11 cellular contexts compared by ENCODE assay signal in the genomic region with DNA sequence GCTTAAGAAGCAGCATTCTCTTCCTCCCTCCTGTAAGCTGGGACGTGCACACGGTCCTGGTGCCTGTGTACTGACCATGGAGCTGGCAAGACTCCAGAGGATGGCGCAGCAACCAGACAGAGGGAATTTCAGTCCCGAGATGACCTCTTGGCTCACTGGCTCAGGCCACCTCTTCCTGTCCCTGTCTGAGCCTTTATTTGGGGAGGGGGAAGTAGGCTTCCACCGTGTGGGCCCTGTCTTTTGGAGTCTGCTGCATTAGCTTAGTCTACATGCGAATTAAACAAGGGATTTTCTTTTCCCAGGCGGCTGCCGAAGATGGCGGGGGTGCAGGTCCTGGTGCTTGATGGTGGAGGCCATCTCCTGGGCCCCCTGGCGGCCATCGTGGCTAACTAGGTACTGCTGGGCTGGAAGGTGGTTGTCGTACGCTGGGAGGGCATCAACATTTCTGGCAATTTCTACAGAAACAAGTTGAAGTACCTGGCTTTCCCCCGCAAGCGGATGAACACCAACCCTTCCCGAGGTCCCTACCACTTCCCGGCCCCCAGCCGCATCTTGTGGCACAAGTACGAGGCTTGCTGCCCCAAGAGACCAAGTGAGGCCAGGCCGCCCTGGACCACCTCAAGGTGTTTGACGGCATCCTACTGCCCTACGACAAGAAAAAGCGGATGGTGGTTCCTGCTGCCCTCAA. TPM values are rescaled to one million over a fixed set of nuclear protein-coding genes. Genes with fewer than 3 reads are reported as not detected.
DNase-seq lines count a peak whose midpoint lies in the region; ATAC-seq and TF ChIP-seq lines count a peak whose summit lies in the region.
"Had no signal": no experiment of that assay in that cellular context is flagged by ENCODE, and none has a peak within 500 bp of the region (broad histone marks: within the 10 kb centered on the region; RNA-seq: fewer than 3 reads in every experiment).

No MANE protein-coding gene starts in this region.

- no peaks in the 10 kb centered on the region for H3K9me2 ChIP-seq in DOHH2 (replicated peaks; ENCODE audit: control insufficient read depth, low read length)
- no peaks in the 10 kb centered on the region for H3K9me2 ChIP-seq in hepatocyte (replicated peaks; ENCODE audit: insufficient read depth)

- WGBS in hepatocyte (ENCODE audit: low lambda C conversion rate, missing lambda C conversion rate) = 90% methylated on average over 23 of the region's 23 CpGs

- no peaks in the 10 kb centered on the region for H4K20me1 ChIP-seq in DOHH2 (ENCODE audit: control insufficient read depth, insufficient read depth, low read depth, low read length)
- H4K20me1 ChIP-seq in hepatocyte (ENCODE audit: insufficient read depth, poor library complexity, severe bottlenecking) = no peaks in the 10 kb centered on the region

- H2AFZ ChIP-seq in hepatocyte = no peak overlapping the region

- no peak overlapping the region for H3K4me3 ChIP-seq in DOHH2 (ENCODE audit: low read length)
- no peak overlapping the region for H3K4me3 ChIP-seq in hepatocyte
- H3K4me3 ChIP-seq: uterus had no signal

- TF ChIP-seq CTCF in 22Rv1 (IDR thresholded peaks at IDR 0.05) (peak; percentile 77), DOHH2 (IDR thresholded peaks at IDR 0.05; ENCODE audit: low read depth, low read length, poor library complexity, severe bottlenecking) (peak; percentile 33), hepatocyte (IDR thresholded peaks at IDR 0.05; ENCODE audit: poor library complexity) (no peak)

- no peak for ATAC-seq in HG02840 (IDR thresholded peaks at IDR 0.05; ENCODE audit: low FRiP score, unreplicated experiment)

- H3K27ac ChIP-seq in 22Rv1 (no peak overlapping the region), DOHH2 (ENCODE audit: low read depth, low read length) (no peak overlapping the region), hepatocyte (no peak overlapping the region)
- H3K27ac ChIP-seq: uterus had no signal

- H3K9me3 ChIP-seq in DOHH2 (ENCODE audit: control insufficient read depth, insufficient read depth, low read length) (no peaks in the 10 kb centered on the region), hepatocyte (ENCODE audit: low read depth) (no peaks in the 10 kb centered on the region)
- H3K9me3 ChIP-seq: uterus had no signal

- H3K36me3 ChIP-seq in DOHH2 (ENCODE audit: control insufficient read depth, low read length) = no peaks in the 10 kb centered on the region
- H3K36me3 ChIP-seq in hepatocyte (replicated peaks; ENCODE audit: insufficient read depth, low read depth) = no peaks in the 10 kb centered on the region
- H3K36me3 ChIP-seq: uterus had no signal

- H3F3A ChIP-seq in DOHH2 (ENCODE audit: control insufficient read depth, insufficient read depth) = no peaks in the 10 kb centered on the region

- DNase-seq in SHP77 (lab: John Stamatoyannopoulos, UW) = peak; percentile 54 to 82
- peak; percentile 35 for DNase-seq in hepatocyte (ENCODE audit: low spot score)
- no peak for DNase-seq in RKO (ENCODE audit: low spot score)
- DNase-seq in NCI-H2029 (lab: John Stamatoyannopoulos, UW) = no peak
- no peak for DNase-seq in NCI-H187 treated with DMSO at 0.1 percent for 48 hours (lab: John Stamatoyannopoulos, UW)
- DNase-seq: NK-92 treated with Interleukin-12 subunit alpha and Interleukin-12 subunit beta, amount 100 ng/mL, for 24 hours; stimulated activated CD4-positive, alpha-beta T cell treated with anti-CD3 and anti-CD28 coated beads, Interleukin-4, amount 100 ng/mL, for 4 hours; uterus had no signal

- H3K4me1 ChIP-seq in DOHH2 (ENCODE audit: control insufficient read depth, low read length) (peaks cover 2% of the 10 kb centered on the region; the same call in 1 of the 2 replicates), hepatocyte (ENCODE audit: insufficient read depth) (peaks cover 4% of the 10 kb centered on the region)

- H3K27me3 ChIP-seq in DOHH2 (ENCODE audit: control insufficient read depth, low read length) (peaks cover 50% of the 10 kb centered on the region), hepatocyte (peaks cover 32% of the 10 kb centered on the region)
- H3K27me3 ChIP-seq: uterus had no signal

- H3K79me2 ChIP-seq in DOHH2 (ENCODE audit: control insufficient read depth, low read length) = no peaks in the 10 kb centered on the region
- H3K79me2 ChIP-seq in hepatocyte = no peaks in the 10 kb centered on the region

- H3K4me2 ChIP-seq in DOHH2 (ENCODE audit: low read length) (no peak overlapping the region), hepatocyte (no peak overlapping the region)

RNA-seq across cellular contexts. Expression of gene IL24, which starts 10.2 kb away (rescaled TPM):
- 0.12 TPM in 1 of 2 replicates, not detected in the other for total RNA-seq in hepatocyte
- polyA plus RNA-seq in hepatocyte = 1.3 TPM in 1 of 2 replicates, not detected in the other
- total RNA-seq: uterus had no signal

RNA-seq across cellular contexts. Expression of gene FCMR, which starts 14.3 kb away (rescaled TPM):
- total RNA-seq in hepatocyte = 0.97 and 2.6 TPM in 2 replicates
- 0.71 and 0.88 TPM in 2 replicates for polyA plus RNA-seq in hepatocyte

RNA-seq across cellular contexts. Expression of gene PIGR, which starts 38.8 kb away (rescaled TPM):
- total RNA-seq in hepatocyte = 22.9 and 23.3 TPM in 2 replicates
- 8.1 and 11.0 TPM in 2 replicates for polyA plus RNA-seq in hepatocyte

RNA-seq across cellular contexts. Expression of gene IL20, which starts 42.0 kb away (rescaled TPM):
- total RNA-seq in hepatocyte = not detected in 2 replicates
- polyA plus RNA-seq in hepatocyte = not detected in 2 replicates

Comparison
In these comparisons a context has a peak if more than half of its experiments do, and no peak if none do; other contexts are left out.
1. DNase-seq: peak in SHP77 (2 of 2) and hepatocyte (single experiment); none in RKO (single experiment), NCI-H2029 (single experiment) and NCI-H187 treated with DMSO at 0.1 percent for 48 hours (single experiment).